19 cellular contexts compared by ENCODE assay signal in the genomic region with DNA sequence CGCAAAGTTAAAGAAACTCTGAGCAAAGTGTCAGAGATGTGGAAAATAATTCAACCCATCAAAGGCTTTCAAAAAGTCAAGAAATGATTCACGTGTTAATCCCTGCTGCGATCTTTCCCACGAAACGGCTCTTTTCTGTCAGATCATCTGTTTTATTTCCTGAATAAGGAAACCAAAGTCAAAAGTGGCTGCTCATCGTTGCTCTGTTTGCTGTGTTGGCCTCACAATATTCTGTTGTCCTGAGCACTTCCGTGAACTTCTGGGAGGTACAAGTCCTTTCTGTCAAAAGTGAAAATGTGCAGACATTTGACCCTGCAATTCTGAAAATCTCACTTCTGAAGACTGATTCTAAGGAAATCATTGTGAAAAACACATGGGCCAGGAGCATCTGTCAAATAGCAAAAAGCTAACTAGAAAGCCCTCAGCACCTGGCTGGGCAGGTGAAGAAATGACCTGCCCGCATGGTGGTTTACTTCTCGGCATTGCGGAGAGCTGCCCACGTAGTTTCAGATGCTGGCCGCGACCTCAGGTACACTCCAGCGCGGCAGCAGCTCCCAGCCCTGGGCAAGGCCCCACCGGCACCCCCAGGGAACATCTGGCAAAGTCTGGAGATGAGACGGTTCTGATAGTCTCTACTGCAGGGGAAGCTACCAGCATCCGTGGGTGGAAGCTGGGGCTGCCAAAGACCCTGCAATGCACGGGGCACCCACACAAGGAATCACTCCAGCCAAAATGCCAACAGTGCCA. TPM values are rescaled to one million over a fixed set of nuclear protein-coding genes. Genes with fewer than 3 reads are reported as not detected.
DNase-seq lines count a peak whose midpoint lies in the region; ATAC-seq and TF ChIP-seq lines count a peak whose summit lies in the region.
"Had no signal": no experiment of that assay in that cellular context is flagged by ENCODE, and none has a peak within 500 bp of the region (broad histone marks: within the 10 kb centered on the region; RNA-seq: fewer than 3 reads in every experiment).

No MANE protein-coding gene starts in this region.

- H2BK15ac ChIP-seq in IMR-90 (ENCODE audit: low read depth, low read length) = no peak overlapping the region

- H3K4ac ChIP-seq in IMR-90 (ENCODE audit: low read depth, low read length) = no peak overlapping the region

- no peak overlapping the region for H2AK5ac ChIP-seq in IMR-90 (ENCODE audit: low read depth, low read length)

- ATAC-seq in IMR-90 (ENCODE audit: low read depth) (no peak), GM19328 (IDR thresholded peaks at IDR 0.05; ENCODE audit: unreplicated experiment) (no peak)
- ATAC-seq: body of pancreas, mucosa of descending colon, right cardiac atrium, SK-N-SH treated with all-trans-retinoic acid at 6 μM for 48 hours had no signal

- POLR2A ChIA-PET in IMR-90 (lab: Charles Lee; ENCODE audit: unreplicated experiment) = no interaction called here

- no peaks in the 10 kb centered on the region for H4K20me1 ChIP-seq in IMR-90 (ENCODE audit: insufficient read depth, low read length)

- H3K4me1 ChIP-seq in IMR-90 (ENCODE audit: control insufficient read depth, insufficient read depth, low read length) (no peaks in the 10 kb centered on the region), colonic mucosa (no peaks in the 10 kb centered on the region)
- H3K4me1 ChIP-seq: body of pancreas, uterus had no signal

- H3K36me3 ChIP-seq in IMR-90 (ENCODE audit: control insufficient read depth, insufficient read depth, low read length) (no peaks in the 10 kb centered on the region), colonic mucosa (no peaks in the 10 kb centered on the region)
- H3K36me3 ChIP-seq: uterus had no signal

- no peaks in the 10 kb centered on the region for H3K36me3 Mint-ChIP-seq in activated naive CD4-positive, alpha-beta T cell treated with anti-CD3 and anti-CD28 coated beads, Interleukin-2, amount 10 ng/mL, durations not matched to agents 7 days and 5 days
- no peaks in the 10 kb centered on the region for H3K36me3 Mint-ChIP-seq in activated naive CD4-positive, alpha-beta T cell treated with anti-CD3 and anti-CD28 coated beads for 36 hours (ENCODE audit: low read depth)

- peaks cover 10% of the 10 kb centered on the region for H3K27me3 Mint-ChIP-seq in activated naive CD4-positive, alpha-beta T cell treated with anti-CD3 and anti-CD28 coated beads, Interleukin-2, amount 10 ng/mL, durations not matched to agents 7 days and 5 days
- no peaks in the 10 kb centered on the region for H3K27me3 Mint-ChIP-seq in activated naive CD4-positive, alpha-beta T cell treated with anti-CD3 and anti-CD28 coated beads for 36 hours (ENCODE audit: low read depth)

- no peak overlapping the region for H3K23ac ChIP-seq in IMR-90 (ENCODE audit: low read depth, low read length)

- no peak for TF ChIP-seq RAD21 in IMR-90 (IDR thresholded peaks at IDR 0.05; ENCODE audit: low read length)

- no peak overlapping the region for H3K4me2 ChIP-seq in IMR-90 (ENCODE audit: low read depth, low read length)

- H4K8ac ChIP-seq in IMR-90 (ENCODE audit: low read depth in 2 of 2, low read length in 2 of 2) = no peak overlapping the region

- peak overlapping the region; percentile 90 for H3K27ac Mint-ChIP-seq in activated naive CD4-positive, alpha-beta T cell treated with anti-CD3 and anti-CD28 coated beads, Interleukin-2, amount 10 ng/mL, durations not matched to agents 7 days and 5 days
- H3K27ac Mint-ChIP-seq in activated naive CD4-positive, alpha-beta T cell treated with anti-CD3 and anti-CD28 coated beads for 36 hours = no peak overlapping the region

- no peak overlapping the region for H2BK20ac ChIP-seq in IMR-90 (ENCODE audit: low read depth, low read length)

- peak overlapping the region; percentile 50 for H2AK9ac ChIP-seq in IMR-90 (replicated peaks; ENCODE audit: low read depth, low read length, poor library complexity)

- intact Hi-C loops in activated naive CD4-positive, alpha-beta T cell treated with anti-CD3 and anti-CD28 coated beads for 36 hours (cut with micrococcal nuclease) = no loop called here
- intact Hi-C loops in IMR-90 (cut with micrococcal nuclease) = no loop called here
- intact Hi-C loops in colonic mucosa (cut with DNase I) = no loop called here

- H3K9me1 ChIP-seq in IMR-90 (ENCODE audit: insufficient read depth, low read length) = no peaks in the 10 kb centered on the region

- in situ Hi-C loops in IMR-90 (cut with MboI; ENCODE audit: low sequenced_read_pairs) = no loop called here

- H2AFZ ChIP-seq in IMR-90 (replicated peaks; ENCODE audit: low read length, poor library complexity) = no peak overlapping the region

- H3K56ac ChIP-seq in IMR-90 (ENCODE audit: extremely low read depth, insufficient read depth, low read length) = no peak overlapping the region

- H2BK5ac ChIP-seq in IMR-90 (ENCODE audit: low read depth, low read length, poor library complexity, severe bottlenecking) = no peak overlapping the region

- H4K5ac ChIP-seq in IMR-90 (ENCODE audit: low read depth, low read length) = no peak overlapping the region

- no peak overlapping the region for H2BK120ac ChIP-seq in IMR-90 (ENCODE audit: low read depth, low read length)

- H3K27me3 ChIP-seq in IMR-90 (ENCODE audit: control insufficient read depth, insufficient read depth, low read length) (peaks cover 2% of the 10 kb centered on the region; the same call in 1 of the 2 replicates), colonic mucosa (no peaks in the 10 kb centered on the region)
- H3K27me3 ChIP-seq: body of pancreas, uterus had no signal

- H3K79me1 ChIP-seq in IMR-90 (ENCODE audit: low read depth in 1 of 2, low read length in 2 of 2) = no peaks in the 10 kb centered on the region

- TF ChIP-seq CTCF in IMR-90 (conservative IDR thresholded peaks at IDR 0.05; ENCODE audit: low read depth, low read length) = no peak
- no peak for TF ChIP-seq CTCF in colonic mucosa (IDR thresholded peaks at IDR 0.05)

- dilution Hi-C loops in IMR-90 (cut with HindIII; ENCODE audit: low sequenced_read_pairs, unreplicated experiment) = no loop called here

- CTCF ChIA-PET in activated naive CD4-positive, alpha-beta T cell treated with anti-CD3 and anti-CD28 coated beads, Interleukin-2, amount 10 ng/mL, durations not matched to agents 7 days and 5 days (lab: Charles Lee) = no interaction called here
- CTCF ChIA-PET in activated naive CD4-positive, alpha-beta T cell treated with anti-CD3 and anti-CD28 coated beads for 36 hours (lab: Charles Lee) = interaction anchor here (0.8 kb wide), 1 partner anchor 437 kb away, joined by 3 read pairs; no protein-coding TSS in a partner anchor
- CTCF ChIA-PET in IMR-90 (lab: Yijun Ruan, JAX) = no interaction called here

- no peaks in the 10 kb centered on the region for H3K9me3 ChIP-seq in IMR-90 (ENCODE audit: control insufficient read depth, insufficient read depth, low read length)
- H3K9me3 ChIP-seq in colonic mucosa = no peaks in the 10 kb centered on the region
- H3K9me3 ChIP-seq: body of pancreas, mucosa of descending colon, uterus had no signal

- H3K14ac ChIP-seq in IMR-90 (replicated peaks; ENCODE audit: low read depth, low read length) = no peak overlapping the region

- no peak overlapping the region for H3K27ac ChIP-seq in IMR-90 (ENCODE audit: insufficient read depth, low read length)
- no peak overlapping the region for H3K27ac ChIP-seq in colonic mucosa
- H3K27ac ChIP-seq: body of pancreas, uterus had no signal

- no peak overlapping the region for H4K91ac ChIP-seq in IMR-90 (ENCODE audit: insufficient read depth, low read depth, low read length)

- H3K9ac ChIP-seq in IMR-90 (ENCODE audit: low read depth, low read length) (no peak overlapping the region), colonic mucosa (ENCODE audit: low read depth in 2 of 2, low read length in 2 of 2) (no peak overlapping the region)

- peak overlapping the region; percentile 15 for H3K4me3 Mint-ChIP-seq in activated naive CD4-positive, alpha-beta T cell treated with anti-CD3 and anti-CD28 coated beads, Interleukin-2, amount 10 ng/mL, durations not matched to agents 7 days and 5 days
- H3K4me3 Mint-ChIP-seq in activated naive CD4-positive, alpha-beta T cell treated with anti-CD3 and anti-CD28 coated beads for 36 hours = no peak overlapping the region

- no peak for TF ChIP-seq POLR2A in IMR-90 (IDR thresholded peaks at IDR 0.05; ENCODE audit: low read depth, low read length)

- no TSS peak for BruUV-seq in IMR-90 (replicated peaks; lab: Mats Ljungman, UMichigan)

- peaks cover 26% of the 10 kb centered on the region for H3K4me1 Mint-ChIP-seq in activated naive CD4-positive, alpha-beta T cell treated with anti-CD3 and anti-CD28 coated beads, Interleukin-2, amount 10 ng/mL, durations not matched to agents 7 days and 5 days
- peaks cover 13% of the 10 kb centered on the region for H3K4me1 Mint-ChIP-seq in activated naive CD4-positive, alpha-beta T cell treated with anti-CD3 and anti-CD28 coated beads for 36 hours (ENCODE audit: low read depth)

- 67% methylated on average over 9 of the region's 19 CpGs; no CpG with 5 or more reads in 1 of the 2 experiments for WGBS in IMR-90 (ENCODE audit: extremely low coverage in 2 of 2, insufficient read length in 1 of 2), 2 experiments

- no peak for DNase-seq in activated naive CD4-positive, alpha-beta T cell treated with anti-CD3 and anti-CD28 coated beads, Interleukin-2, amount 10 ng/mL, durations not matched to agents 7 days and 5 days
- DNase-seq in activated naive CD4-positive, alpha-beta T cell treated with anti-CD3 and anti-CD28 coated beads for 36 hours = no peak
- DNase-seq in IMR-90 (no peak), ecto neural progenitor cell (ENCODE audit: low spot score) (peak; percentile 31), colonic mucosa (no peak), dedifferentiated amniotic fluid mesenchymal stem cell (ENCODE audit: extremely low spot score) (no peak)
- DNase-seq in stimulated activated CD8-positive, alpha-beta memory T cell treated with anti-CD3 and anti-CD28 coated beads, Interleukin-4, amount 100 ng/mL, for 48 hours = peak; percentile 24
- DNase-seq: activated CD8-positive, alpha-beta memory T cell treated with anti-CD3 and anti-CD28 coated beads for 24 hours; cortex of kidney; foreskin fibroblast; mucosa of descending colon; NCI-H1694; nucleus accumbens; stimulated activated naive CD4-positive, alpha-beta T cell treated with Interleukin-2 at 50 U/mL for 16 hours had no signal

- no peak overlapping the region for H3K18ac ChIP-seq in IMR-90 (ENCODE audit: low read depth, low read length)

- H3K4me3 ChIP-seq in IMR-90 (ENCODE audit: insufficient read depth, low read depth, low read length) (no peak overlapping the region), colonic mucosa (no peak overlapping the region)
- H3K4me3 ChIP-seq: body of pancreas, mucosa of descending colon, uterus had no signal

- no peaks in the 10 kb centered on the region for H3K9me3 Mint-ChIP-seq in activated naive CD4-positive, alpha-beta T cell treated with anti-CD3 and anti-CD28 coated beads, Interleukin-2, amount 10 ng/mL, durations not matched to agents 7 days and 5 days
- no peaks in the 10 kb centered on the region for H3K9me3 Mint-ChIP-seq in activated naive CD4-positive, alpha-beta T cell treated with anti-CD3 and anti-CD28 coated beads for 36 hours

RNA-seq across cellular contexts. Expression of a gene that starts 31.9 kb away (rescaled TPM):
- 1 to 10 TPM; 1.2 to 1.5 TPM for total RNA-seq in activated naive CD4-positive, alpha-beta T cell treated with anti-CD3 and anti-CD28 coated beads for 36 hours
- total RNA-seq in IMR-90 (2012; rRNA removed) (16.0 and 18.6 TPM in 2 replicates), colonic mucosa (10 to 100 TPM; 19.0 to 23.1 TPM)
- polyA plus RNA-seq in IMR-90 (2012; rRNA removed) = 211 and 222 TPM in 2 replicates
- 148 and 334 TPM in 2 replicates for polyA plus RNA-seq in IMR-90 (2012; cell fraction: cytosol; rRNA removed)
- 193 and 494 TPM in 2 replicates for polyA plus RNA-seq in IMR-90 (2012; cell fraction: nucleus; rRNA removed; ENCODE audit: low replicate concordance)

Comparison
In these comparisons a context has a peak if more than half of its experiments do, and no peak if none do; other contexts are left out.
1. DNase-seq: peak in ecto neural progenitor cell (single experiment) and stimulated activated CD8-positive, alpha-beta memory T cell treated with anti-CD3 and anti-CD28 coated beads, Interleukin-4, amount 100 ng/mL, for 48 hours (single experiment); none in activated naive CD4-positive, alpha-beta T cell treated with anti-CD3 and anti-CD28 coated beads, Interleukin-2, amount 10 ng/mL, durations not matched to agents 7 days and 5 days (single experiment), activated naive CD4-positive, alpha-beta T cell treated with anti-CD3 and anti-CD28 coated beads for 36 hours (single experiment), IMR-90 (single experiment), colonic mucosa (single experiment) and dedifferentiated amniotic fluid mesenchymal stem cell (single experiment).